Comparison of ENCODE assay signal across 15 cellular contexts in genomic region chr2:98828793-98829371, GRCh38.
DNase-seq lines count a peak whose midpoint lies in the region; ATAC-seq and TF ChIP-seq lines count a peak whose summit lies in the region.
"Had no signal": no experiment of that assay in that cellular context is flagged by ENCODE, and none has a peak within 500 bp of the region (broad histone marks: within the 10 kb centered on the region; RNA-seq: fewer than 3 reads in every experiment).

No MANE protein-coding gene starts in this region.

- H3K36me3 Mint-ChIP-seq in activated CD8-positive, alpha-beta memory T cell treated with anti-CD3 and anti-CD28 coated beads, Interleukin-2, amount 10 ng/mL, durations not matched to agents 7 days and 5 days: no peaks in the 10 kb centered on the region
- no peaks in the 10 kb centered on the region for H3K36me3 Mint-ChIP-seq in T-helper 17 cell (ENCODE audit: low read depth)
- H3K36me3 Mint-ChIP-seq in natural killer cell: no peaks in the 10 kb centered on the region

- TF ChIP-seq CTCF in natural killer cell (IDR thresholded peaks at IDR 0.05) (no peak), GM20000 (IDR thresholded peaks at IDR 0.05; ENCODE audit: extremely low read depth, missing control alignments) (no peak)

- peaks cover 1% of the 10 kb centered on the region for H3K27me3 Mint-ChIP-seq in activated CD8-positive, alpha-beta memory T cell treated with anti-CD3 and anti-CD28 coated beads, Interleukin-2, amount 10 ng/mL, durations not matched to agents 7 days and 5 days
- H3K27me3 Mint-ChIP-seq in T-helper 17 cell: no peaks in the 10 kb centered on the region
- H3K27me3 Mint-ChIP-seq in natural killer cell (ENCODE audit: low read depth in 2 of 2): no peaks in the 10 kb centered on the region

- no peak overlapping the region for H3K4me3 Mint-ChIP-seq in activated CD8-positive, alpha-beta memory T cell treated with anti-CD3 and anti-CD28 coated beads, Interleukin-2, amount 10 ng/mL, durations not matched to agents 7 days and 5 days
- H3K4me3 Mint-ChIP-seq in T-helper 17 cell (peak overlapping the region; percentile 49), natural killer cell (no peak overlapping the region)

- CTCF ChIA-PET in activated CD8-positive, alpha-beta memory T cell treated with anti-CD3 and anti-CD28 coated beads, Interleukin-2, amount 10 ng/mL, durations not matched to agents 7 days and 5 days (lab: Charles Lee): interaction anchor here (0.7 to 1.6 kb wide), 8 partner anchors 58 to 237 kb away, joined by 3 to 8 read pairs (median 3); no protein-coding TSS in a partner anchor

- H3K9me3 ChIP-seq in T-helper 17 cell (ENCODE audit: control insufficient read depth, low read length, poor library complexity, severe bottlenecking): no peaks in the 10 kb centered on the region
- H3K9me3 ChIP-seq: ovary, uterus had no signal

- H3K27ac Mint-ChIP-seq in activated CD8-positive, alpha-beta memory T cell treated with anti-CD3 and anti-CD28 coated beads, Interleukin-2, amount 10 ng/mL, durations not matched to agents 7 days and 5 days: peak overlapping the region; percentile 42
- H3K27ac Mint-ChIP-seq in T-helper 17 cell: peak overlapping the region; percentile 94
- peak overlapping the region; percentile 9 to 47 for H3K27ac Mint-ChIP-seq in natural killer cell

- intact Hi-C loops in natural killer cell (cut with micrococcal nuclease): loop anchor here (10.0 kb wide), 1 partner anchor 94 kb away; the partner anchor contains the start of gene MGAT4A

- H3K4me1 Mint-ChIP-seq in activated CD8-positive, alpha-beta memory T cell treated with anti-CD3 and anti-CD28 coated beads, Interleukin-2, amount 10 ng/mL, durations not matched to agents 7 days and 5 days: peaks cover 37% of the 10 kb centered on the region
- H3K4me1 Mint-ChIP-seq in T-helper 17 cell: peaks cover 64% of the 10 kb centered on the region
- H3K4me1 Mint-ChIP-seq in natural killer cell: peaks cover 42 to 47% of the 10 kb centered on the region in 2 donors

- no peak for DNase-seq in activated CD8-positive, alpha-beta memory T cell treated with anti-CD3 and anti-CD28 coated beads, Interleukin-2, amount 10 ng/mL, durations not matched to agents 7 days and 5 days
- DNase-seq in activated CD8-positive, alpha-beta memory T cell treated with anti-CD3 and anti-CD28 coated beads, Interleukin-2, amount 50 U/mL, for 4 hours: no peak
- DNase-seq in HuH-7.5 (ENCODE audit: low spot score) (peak; percentile 75), T-helper 17 cell (no peak), natural killer cell (no peak), GM03348 (ENCODE audit: low spot score) (no peak), NCI-H526 (lab: John Stamatoyannopoulos, UW) (no peak), GM20000 (ENCODE audit: low spot score) (no peak)
- DNase-seq: activated gamma-delta T cell; KG1; NCI-H2171 treated with DMSO at 0.1 percent for 48 hours; ovary; stimulated activated CD4-positive, alpha-beta T cell treated with anti-CD3 and anti-CD28 coated beads, Interleukin-15, amount 100 ng/mL, for 24 hours; uterus had no signal

- H3K9me3 Mint-ChIP-seq in activated CD8-positive, alpha-beta memory T cell treated with anti-CD3 and anti-CD28 coated beads, Interleukin-2, amount 10 ng/mL, durations not matched to agents 7 days and 5 days (ENCODE audit: low read depth): no peaks in the 10 kb centered on the region
- H3K9me3 Mint-ChIP-seq in natural killer cell: no peaks in the 10 kb centered on the region

- peak; percentile 29 for ATAC-seq in activated CD8-positive, alpha-beta memory T cell treated with anti-CD3 and anti-CD28 coated beads, Interleukin-2, amount 10 ng/mL, durations not matched to agents 7 days and 5 days
- ATAC-seq in T-helper 17 cell (peak; percentile 68), natural killer cell (peak; percentile 27 to 44 (median 31))
- ATAC-seq: Right ventricle myocardium inferior had no signal

Comparison
In these comparisons a context has a peak if more than half of its experiments do, and no peak if none do; other contexts are left out.
1. H3K27ac Mint-ChIP-seq: peak in every context shown above with its lines; median percentile 94 in T-helper 17 cell; 42 in activated CD8-positive, alpha-beta memory T cell treated with anti-CD3 and anti-CD28 coated beads, Interleukin-2, amount 10 ng/mL, durations not matched to agents 7 days and 5 days; 28 in natural killer cell.